Comparison of ENCODE assay signal across 8 cellular contexts in genomic region chr11:81658722-81659121, GRCh38.
DNase-seq lines count a peak whose midpoint lies in the region; ATAC-seq, FAIRE-seq and TF ChIP-seq lines count a peak whose summit lies in the region.

No MANE protein-coding gene starts in this region.

- no peak overlapping the region for H3K4me2 ChIP-seq in HepG2 (ENCODE audit: low read depth, low read length)

- H3K27ac ChIP-seq in RWPE1 (no peak overlapping the region), HepG2 (ENCODE audit: extremely low read length, insufficient read depth, low read length) (no peak overlapping the region)

- TF ChIP-seq POLR2A in HepG2 (IDR thresholded peaks at IDR 0.05; ENCODE audit: insufficient read depth in 1 of 2, low read depth in 2 of 2, low read length in 2 of 2) = no peak

- POLR2A ChIA-PET in RWPE1 (lab: Yijun Ruan, JAX; ENCODE audit: low non-redundant PET) = no interaction called here
- POLR2A ChIA-PET in HepG2 (lab: Yijun Ruan, JAX) = no interaction called here

- H2AFZ ChIP-seq in HepG2 (ENCODE audit: low read length) = no peak overlapping the region

- no peak overlapping the region for H3K4me3 Mint-ChIP-seq in stimulated activated naive CD8-positive, alpha-beta T cell treated with anti-CD3 and anti-CD28 coated beads, Interleukin-15, amount 100 ng/mL, for 72 hours
- no peak overlapping the region for H3K4me3 Mint-ChIP-seq in activated T-cell treated with anti-CD3 and anti-CD28 coated beads, Interleukin-2, amount 50 U/mL, for 24 hours

- no peak for FAIRE-seq in HepG2 (lab: Jason Lieb, UNC)

- no peak overlapping the region for H3K9ac ChIP-seq in HepG2 (ENCODE audit: insufficient read depth, low read depth, low read length)

- TF ChIP-seq EP300 in HepG2 (IDR thresholded peaks at IDR 0.05; ENCODE audit: low read depth in 2 of 2, low read length in 2 of 2) (no peak), HepG2 (CRISPR knock-in tag; IDR thresholded peaks at IDR 0.05; ENCODE audit: borderline replicate concordance) (no peak)

- no peak for TF ChIP-seq RAD21 in HepG2 (CRISPR knock-in tag; IDR thresholded peaks at IDR 0.05)

- H3K4me3 ChIP-seq in HepG2 (replicated peaks in 1 of 3; ENCODE audit: insufficient read depth in 1 of 3, low read depth in 2 of 3, low read length in 3 of 3) = no peak overlapping the region

- H3K36me3 Mint-ChIP-seq in activated T-cell treated with anti-CD3 and anti-CD28 coated beads, Interleukin-2, amount 50 U/mL, for 24 hours (ENCODE audit: low read depth) = no peaks in the 10 kb centered on the region

- in situ Hi-C loops in HepG2 (cut with HindIII; ENCODE audit: extremely low pct_ligation_motif_present, low pct_unique_long_range_greater_than_20kb) = no loop called here

- BruUV-seq in HepG2 (replicated peaks; lab: Mats Ljungman, UMichigan) = no TSS peak

- H3K27ac Mint-ChIP-seq in stimulated activated naive CD8-positive, alpha-beta T cell treated with anti-CD3 and anti-CD28 coated beads, Interleukin-15, amount 100 ng/mL, for 72 hours = no peak overlapping the region
- H3K27ac Mint-ChIP-seq in activated T-cell treated with anti-CD3 and anti-CD28 coated beads, Interleukin-2, amount 50 U/mL, for 24 hours = no peak overlapping the region

- ATAC-seq in stimulated activated naive CD8-positive, alpha-beta T cell treated with anti-CD3 and anti-CD28 coated beads, Interleukin-15, amount 100 ng/mL, for 72 hours = peak; percentile 50
- ATAC-seq in stimulated activated naive CD8-positive, alpha-beta T cell treated with anti-CD3 and anti-CD28 coated beads, Interleukin-15, Interleukin-2, amounts not matched to agents 100 U/mL and 50 U/mL, for 24 hours = no peak
- ATAC-seq in HG02870 (IDR thresholded peaks at IDR 0.05; ENCODE audit: unreplicated experiment) = peak; percentile 78
- peak; percentile 79 for ATAC-seq in HepG2
- ATAC-seq in activated CD4-positive, CD25-positive, alpha-beta regulatory T cell treated with anti-CD3 and anti-CD28 coated beads, Interleukin-2, amount 50 U/mL, for 24 hours = no peak
- ATAC-seq in Right ventricle myocardium superior (ENCODE audit: poor library complexity) = no peak

- no peaks in the 10 kb centered on the region for H3K36me3 ChIP-seq in HepG2 (replicated peaks in 1 of 2; ENCODE audit: control insufficient read depth in 1 of 2, insufficient read depth in 2 of 2, low read length in 2 of 2)

- no peaks in the 10 kb centered on the region for H3K79me2 ChIP-seq in HepG2 (ENCODE audit: insufficient read depth, low read length)

- CTCF ChIA-PET in RWPE1 (lab: Yijun Ruan, JAX) (interaction anchor here (0.7 kb wide), 1 partner anchor 14 kb away, joined by 5 read pairs; no protein-coding TSS in a partner anchor), HepG2 (lab: Yijun Ruan, JAX; ENCODE audit: low intra/inter-chr PET ratio, low total read pairs) (interaction anchor here (1.7 kb wide), 1 partner anchor 571 kb away, joined by 8 read pairs; no protein-coding TSS in a partner anchor)

- no peaks in the 10 kb centered on the region for H4K20me1 ChIP-seq in HepG2 (ENCODE audit: insufficient read depth, low read length)

- 0% methylated on average over 1 of the region's 1 CpG for WGBS in HepG2 (ENCODE audit: low lambda C conversion rate)

- no peak for DNase-seq in stimulated activated naive CD8-positive, alpha-beta T cell treated with anti-CD3 and anti-CD28 coated beads, Interleukin-15, amount 100 ng/mL, for 72 hours
- no peak for DNase-seq in stimulated activated naive CD8-positive, alpha-beta T cell treated with anti-CD3 and anti-CD28 coated beads, Interleukin-15, Interleukin-2, amounts not matched to agents 100 U/mL and 50 U/mL, for 24 hours
- DNase-seq in RWPE1 (ENCODE audit: low spot score) = peak; percentile 1
- peak; percentile 20 for DNase-seq in HepG2 (ENCODE audit: low spot score)
- no peak for DNase-seq in activated T-cell treated with anti-CD3 and anti-CD28 coated beads, Interleukin-2, amount 50 U/mL, for 24 hours
- DNase-seq in Right ventricle myocardium superior = no peak

- peak; percentile 33 for TF ChIP-seq CTCF in RWPE1 (conservative IDR thresholded peaks at IDR 0.05; ENCODE audit: low read depth)
- peak; percentile 62 for TF ChIP-seq CTCF in HepG2 (CRISPR knock-in tag; IDR thresholded peaks at IDR 0.05)

- peaks cover 30% of the 10 kb centered on the region for H3K27me3 Mint-ChIP-seq in stimulated activated naive CD8-positive, alpha-beta T cell treated with anti-CD3 and anti-CD28 coated beads, Interleukin-15, amount 100 ng/mL, for 72 hours
- H3K27me3 Mint-ChIP-seq in activated T-cell treated with anti-CD3 and anti-CD28 coated beads, Interleukin-2, amount 50 U/mL, for 24 hours = peaks cover 30% of the 10 kb centered on the region

- no peaks in the 10 kb centered on the region for H3K4me1 ChIP-seq in HepG2 (ENCODE audit: insufficient read depth, low read length)

- H3K4me1 Mint-ChIP-seq in stimulated activated naive CD8-positive, alpha-beta T cell treated with anti-CD3 and anti-CD28 coated beads, Interleukin-15, amount 100 ng/mL, for 72 hours = no peaks in the 10 kb centered on the region
- H3K4me1 Mint-ChIP-seq in activated T-cell treated with anti-CD3 and anti-CD28 coated beads, Interleukin-2, amount 50 U/mL, for 24 hours (ENCODE audit: low read depth) = no peaks in the 10 kb centered on the region

- peaks cover 0 to 14% of the 10 kb centered on the region in 2 donors for H3K9me3 Mint-ChIP-seq in stimulated activated naive CD8-positive, alpha-beta T cell treated with anti-CD3 and anti-CD28 coated beads, Interleukin-15, amount 100 ng/mL, for 72 hours
- peaks cover 17% of the 10 kb centered on the region for H3K9me3 Mint-ChIP-seq in activated T-cell treated with anti-CD3 and anti-CD28 coated beads, Interleukin-2, amount 50 U/mL, for 24 hours

- H3K9me3 ChIP-seq in HepG2 (ENCODE audit: low read length) = peaks cover 6% of the 10 kb centered on the region

- intact Hi-C loops in HepG2 (cut with micrococcal nuclease; ENCODE audit: unreplicated experiment) (no loop called here), Right ventricle myocardium superior (cut with DNase I) (no loop called here)

- H3K27me3 ChIP-seq in HepG2 (ENCODE audit: control insufficient read depth in 1 of 2, insufficient read depth in 2 of 2, low read length in 2 of 2) = no peaks in the 10 kb centered on the region

TF ChIP-seq in HepG2, 621 proteins besides CTCF, POLR2A, EP300 and RAD21:
- TF ChIP-seq STAG1 (CRISPR knock-in tag; IDR thresholded peaks at IDR 0.05) (peak; percentile 26; the same call in 1 of the 2 replicates), RBAK (CRISPR knock-in tag; IDR thresholded peaks at IDR 0.05) (no peak), SMC3 (IDR thresholded peaks at IDR 0.05; ENCODE audit: low read length) (peak; percentile 32; the same call in 1 of the 2 replicates), CEBPB (IDR thresholded peaks at IDR 0.05; ENCODE audit: borderline replicate concordance, low read depth, low read length) (peak; percentile 22; the same call in 1 of the 2 replicates)

Comparison
In these comparisons a context has a peak if more than half of its experiments do, and no peak if none do; other contexts are left out.
1. ATAC-seq: peak in stimulated activated naive CD8-positive, alpha-beta T cell treated with anti-CD3 and anti-CD28 coated beads, Interleukin-15, amount 100 ng/mL, for 72 hours (single experiment), HG02870 (single experiment) and HepG2 (single experiment); none in stimulated activated naive CD8-positive, alpha-beta T cell treated with anti-CD3 and anti-CD28 coated beads, Interleukin-15, Interleukin-2, amounts not matched to agents 100 U/mL and 50 U/mL, for 24 hours (single experiment), activated CD4-positive, CD25-positive, alpha-beta regulatory T cell treated with anti-CD3 and anti-CD28 coated beads, Interleukin-2, amount 50 U/mL, for 24 hours (0 of 2) and Right ventricle myocardium superior (single experiment).
2. DNase-seq: peak in RWPE1 (single experiment) and HepG2 (single experiment); none in stimulated activated naive CD8-positive, alpha-beta T cell treated with anti-CD3 and anti-CD28 coated beads, Interleukin-15, amount 100 ng/mL, for 72 hours (0 of 2), stimulated activated naive CD8-positive, alpha-beta T cell treated with anti-CD3 and anti-CD28 coated beads, Interleukin-15, Interleukin-2, amounts not matched to agents 100 U/mL and 50 U/mL, for 24 hours (single experiment), activated T-cell treated with anti-CD3 and anti-CD28 coated beads, Interleukin-2, amount 50 U/mL, for 24 hours (single experiment) and Right ventricle myocardium superior (single experiment).